ENCODE assay signal across 20 cellular contexts in the genomic region with DNA sequence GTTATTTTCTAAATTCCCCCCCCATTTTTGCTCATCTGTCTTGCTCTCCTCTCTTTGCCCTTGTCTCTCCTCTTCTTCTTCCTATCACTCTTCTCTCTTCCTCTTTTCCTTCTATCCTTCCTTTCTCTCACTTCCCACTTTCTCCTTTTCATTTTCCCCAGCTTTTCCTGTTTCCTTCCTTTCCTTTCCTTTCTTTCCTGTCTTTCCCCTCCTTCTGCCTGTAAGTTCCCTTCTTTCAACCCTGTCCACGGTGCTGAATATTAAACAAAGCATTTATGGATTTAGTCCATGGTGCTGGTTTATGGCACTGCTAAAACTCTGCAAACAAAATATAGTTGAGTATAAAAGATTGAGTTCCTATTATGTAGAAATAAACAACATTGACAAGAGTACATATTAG. TPM values are rescaled to one million over a fixed set of nuclear protein-coding genes. Genes with fewer than 3 reads are reported as not detected.
DNase-seq lines count a peak whose midpoint lies in the region; ATAC-seq, FAIRE-seq and TF ChIP-seq lines count a peak whose summit lies in the region.
"Had no signal": no experiment of that assay in that cellular context is flagged by ENCODE, and none has a peak within 500 bp of the region (broad histone marks: within the 10 kb centered on the region; RNA-seq: fewer than 3 reads in every experiment).

No MANE protein-coding gene starts in this region.

- no peak for TF ChIP-seq RAD21 in HepG2 (CRISPR knock-in tag; IDR thresholded peaks at IDR 0.05)

- TF ChIP-seq EP300 in HepG2 (IDR thresholded peaks at IDR 0.05; ENCODE audit: low read depth in 2 of 2, low read length in 2 of 2) (no peak), HepG2 (CRISPR knock-in tag; IDR thresholded peaks at IDR 0.05; ENCODE audit: borderline replicate concordance) (no peak)

- H3K27me3 ChIP-seq in HepG2 (ENCODE audit: control insufficient read depth in 1 of 2, insufficient read depth in 2 of 2, low read length in 2 of 2) = no peaks in the 10 kb centered on the region
- H3K27me3 ChIP-seq in right lobe of liver = no peaks in the 10 kb centered on the region
- H3K27me3 ChIP-seq in adipocyte (replicated peaks; ENCODE audit: control insufficient read depth, insufficient read depth, low read length) = no peaks in the 10 kb centered on the region
- H3K27me3 ChIP-seq: testis had no signal

- H3K4me1 ChIP-seq in HepG2 (ENCODE audit: insufficient read depth, low read length) = no peaks in the 10 kb centered on the region
- H3K4me1 ChIP-seq in right lobe of liver = no peaks in the 10 kb centered on the region
- no peaks in the 10 kb centered on the region for H3K4me1 ChIP-seq in adipocyte (ENCODE audit: control insufficient read depth, insufficient read depth, low read length)
- H3K4me1 ChIP-seq: left ventricle myocardium inferior, testis had no signal

- H3K9ac ChIP-seq in HepG2 (ENCODE audit: insufficient read depth, low read depth, low read length) (no peak overlapping the region), adipocyte (ENCODE audit: low read length) (no peak overlapping the region)

- POLR2A ChIA-PET in HepG2 (lab: Yijun Ruan, JAX) = no interaction called here

- WGBS in HepG2 (ENCODE audit: low lambda C conversion rate) = 0% methylated on average over 1 of the region's 1 CpG
- WGBS in right lobe of liver (ENCODE audit: insufficient coverage, low coverage, low lambda C conversion rate, missing lambda C conversion rate) = 11% methylated on average over 1 of the region's 1 CpG

- H3K4me2 ChIP-seq in HepG2 (ENCODE audit: low read depth, low read length) = no peak overlapping the region

- no peaks in the 10 kb centered on the region for H3K79me2 ChIP-seq in HepG2 (ENCODE audit: insufficient read depth, low read length)

- H3K36me3 ChIP-seq in HepG2 (replicated peaks in 1 of 2; ENCODE audit: control insufficient read depth in 1 of 2, insufficient read depth in 2 of 2, low read length in 2 of 2) = no peaks in the 10 kb centered on the region
- no peaks in the 10 kb centered on the region for H3K36me3 ChIP-seq in right lobe of liver
- H3K36me3 ChIP-seq in adipocyte (ENCODE audit: control insufficient read depth, insufficient read depth, low read length, severe bottlenecking) = no peaks in the 10 kb centered on the region
- H3K36me3 ChIP-seq: left ventricle myocardium inferior, MG63 had no signal

- H2AFZ ChIP-seq in HepG2 (ENCODE audit: low read length) = no peak overlapping the region

- DNase-seq in HepG2 (ENCODE audit: low spot score) (peak; percentile 7), right lobe of liver (no peak), adipocyte (ENCODE audit: low read depth) (peak; percentile 63), fibroblast of mammary gland (ENCODE audit: low read depth) (peak; percentile 40), NCI-H226 (no peak), COLO829 (ENCODE audit: low spot score) (no peak), NCI-H510A (lab: John Stamatoyannopoulos, UW) (no peak)
- DNase-seq: activated CD4-positive, CD25-positive, alpha-beta regulatory T cell treated with anti-CD3 and anti-CD28 coated beads, Interleukin-2, amount 50 U/mL, for 72 hours; activated naive CD4-positive, alpha-beta T cell treated with Interleukin-2 at 50 U/mL for 16 hours; caudate nucleus; GF-D8; left ventricle myocardium inferior; MG63; naive thymus-derived CD8-positive, alpha-beta T cell; NCI-H2081; RPMI8226; stimulated activated CD4-positive, alpha-beta T cell treated with anti-CD3 and anti-CD28 coated beads, Interleukin-1b, Interleukin-23, amount 100 ng/mL, for 48 hours; T-helper 17 cell; testis had no signal

- H3K27ac ChIP-seq in HepG2 (ENCODE audit: extremely low read length, insufficient read depth, low read length) = no peak overlapping the region
- H3K27ac ChIP-seq in right lobe of liver = no peak overlapping the region
- H3K27ac ChIP-seq: left ventricle myocardium inferior, testis had no signal

- intact Hi-C loops in HepG2 (cut with micrococcal nuclease; ENCODE audit: unreplicated experiment) = no loop called here
- intact Hi-C loops in right lobe of liver (cut with DNase I) = no loop called here

- no peak for ATAC-seq in HepG2
- no peak for ATAC-seq in right lobe of liver
- no peak for ATAC-seq in HG02798 (IDR thresholded peaks at IDR 0.05; ENCODE audit: poor library complexity, unreplicated experiment)
- ATAC-seq: naive thymus-derived CD8-positive, alpha-beta T cell; T-helper 17 cell had no signal

- no peak for TF ChIP-seq CTCF in HepG2 (CRISPR knock-in tag; IDR thresholded peaks at IDR 0.05)
- TF ChIP-seq CTCF in right lobe of liver (IDR thresholded peaks at IDR 0.05) = no peak
- TF ChIP-seq CTCF in fibroblast of mammary gland (conservative IDR thresholded peaks at IDR 0.05; ENCODE audit: control insufficient read depth, insufficient read depth, low read depth, low read length) = no peak

- in situ Hi-C loops in HepG2 (cut with HindIII; ENCODE audit: extremely low pct_ligation_motif_present, low pct_unique_long_range_greater_than_20kb) = no loop called here

- no peak for FAIRE-seq in HepG2 (lab: Jason Lieb, UNC)

- CTCF ChIA-PET in HepG2 (lab: Yijun Ruan, JAX; ENCODE audit: low intra/inter-chr PET ratio, low total read pairs) = no interaction called here

- BruUV-seq in HepG2 (replicated peaks; lab: Mats Ljungman, UMichigan) = no TSS peak

- no peaks in the 10 kb centered on the region for H4K20me1 ChIP-seq in HepG2 (ENCODE audit: insufficient read depth, low read length)

- H3K9me3 ChIP-seq in HepG2 (ENCODE audit: low read length) (no peaks in the 10 kb centered on the region), right lobe of liver (no peaks in the 10 kb centered on the region), adipocyte (ENCODE audit: control insufficient read depth, low read length) (no peaks in the 10 kb centered on the region)
- H3K9me3 ChIP-seq: left ventricle myocardium inferior, MG63, testis had no signal

- no peak for TF ChIP-seq POLR2A in HepG2 (IDR thresholded peaks at IDR 0.05; ENCODE audit: insufficient read depth in 1 of 2, low read depth in 2 of 2, low read length in 2 of 2)
- no peak for TF ChIP-seq POLR2A in right lobe of liver (IDR thresholded peaks at IDR 0.05)

- H3K4me3 ChIP-seq in HepG2 (replicated peaks in 1 of 3; ENCODE audit: insufficient read depth in 1 of 3, low read depth in 2 of 3, low read length in 3 of 3) (no peak overlapping the region), right lobe of liver (no peak overlapping the region), adipocyte (ENCODE audit: low read length) (no peak overlapping the region), fibroblast of mammary gland (ENCODE audit: control insufficient read depth, low read depth, low read length) (no peak overlapping the region)
- H3K4me3 ChIP-seq: left ventricle myocardium inferior, MG63, testis had no signal

TF ChIP-seq in HepG2, 621 proteins besides CTCF, POLR2A, EP300 and RAD21 (continues in another document):
- TF ChIP-seq KDM2A (CRISPR knock-in tag; IDR thresholded peaks at IDR 0.05; ENCODE audit: borderline replicate concordance, low read depth) (no peak), EHMT2 (IDR thresholded peaks at IDR 0.05; ENCODE audit: borderline replicate concordance, low read depth, low read length) (peak; percentile 52; the same call in 1 of the 2 replicates)

RNA-seq across cellular contexts. Expression of gene SCEL, which starts 27.6 kb away (rescaled TPM):
- not detected in 2 replicates for total RNA-seq in HepG2 (2016; rRNA removed; fragmentation: Illumina TruSeq; extraction: Trizol)
- total RNA-seq in HepG2 (2016; cell fraction: cytosol; rRNA removed; fragmentation: Illumina TruSeq; extraction: Trizol; ENCODE audit: low read depth) = not detected in 2 replicates
- not detected in 2 replicates for total RNA-seq in HepG2 (2016; cell fraction: insoluble cytoplasmic fraction; rRNA removed; fragmentation: Illumina TruSeq; extraction: Trizol)
- total RNA-seq in HepG2 (2016; cell fraction: membrane; rRNA removed; fragmentation: Illumina TruSeq; extraction: Trizol) = not detected in 2 replicates
- not detected in 2 replicates for total RNA-seq in HepG2 (2016; cell fraction: nucleus; rRNA removed; fragmentation: Illumina TruSeq; extraction: Trizol)
- polyA plus RNA-seq in HepG2 (2011; rRNA removed) = not detected in 2 replicates
- polyA plus RNA-seq in HepG2 (2011; cell fraction: cytosol; rRNA removed) = not detected in 2 replicates
- 0.07 TPM in 1 of 2 replicates, not detected in the other for polyA plus RNA-seq in HepG2 (2011; cell fraction: nucleus; rRNA removed)
- not detected in 2 replicates for polyA plus RNA-seq in HepG2 (2012)
- not detected in 2 replicates for polyA plus RNA-seq in HepG2 (2016; cell fraction: cytosol; fragmentation: Illumina TruSeq; extraction: Trizol; ENCODE audit: low read depth)
- polyA plus RNA-seq in HepG2 (2016; cell fraction: insoluble cytoplasmic fraction; fragmentation: Illumina TruSeq; extraction: Trizol; ENCODE audit: low read depth) = not detected in 2 replicates
- polyA plus RNA-seq in HepG2 (2016; cell fraction: membrane; fragmentation: Illumina TruSeq; extraction: Trizol; ENCODE audit: low read depth) = not detected in 2 replicates
- polyA plus RNA-seq in HepG2 (2016; cell fraction: nucleus; fragmentation: Illumina TruSeq; extraction: Trizol; ENCODE audit: insufficient read depth, low read depth) = not detected in 2 replicates
- not detected in 2 replicates for polyA minus RNA-seq in HepG2 (2011; rRNA and poly(A)+ RNA removed; ENCODE audit: low replicate concordance)
- not detected in 2 replicates for polyA minus RNA-seq in HepG2 (2011; cell fraction: cytosol; rRNA and poly(A)+ RNA removed)
- not detected in 2 replicates for polyA minus RNA-seq in HepG2 (2011; cell fraction: nucleus; rRNA and poly(A)+ RNA removed)
- total RNA-seq in right lobe of liver = not detected
- total RNA-seq: left ventricle myocardium inferior; naive thymus-derived CD8-positive, alpha-beta T cell; T-helper 17 cell had no signal
- polyA plus RNA-seq: naive thymus-derived CD8-positive, alpha-beta T cell had no signal

Comparison
In these comparisons a context has a peak if more than half of its experiments do, and no peak if none do; other contexts are left out.
1. DNase-seq: peak in HepG2 (single experiment), adipocyte (single experiment) and fibroblast of mammary gland (single experiment); none in right lobe of liver (0 of 3), NCI-H226 (single experiment), COLO829 (single experiment) and NCI-H510A (single experiment).